Comparison of ENCODE assay signal across 2 cellular contexts in the genomic region with DNA sequence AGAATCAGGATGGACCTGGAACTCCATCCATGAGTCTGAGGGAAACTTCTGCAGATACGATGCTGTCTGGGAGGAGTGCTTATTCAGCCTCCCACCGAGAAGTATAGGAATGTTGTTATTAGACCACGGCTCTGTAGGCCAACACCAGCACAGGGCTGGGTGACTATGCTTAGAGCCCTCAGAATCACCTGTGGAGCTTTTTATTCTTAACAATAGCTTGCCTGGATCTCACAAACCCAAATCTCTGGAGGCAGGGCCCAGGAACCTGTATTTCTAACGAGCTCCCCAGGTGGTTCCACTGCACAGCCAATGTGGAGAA.
TF ChIP-seq lines count a peak whose summit lies in the region.

No MANE protein-coding gene starts in this region.

TF ChIP-seq in SK-N-SH, 30 proteins besides CTCF, POLR2A, EP300 and RAD21 (continued from another document):
- TF ChIP-seq FOSL2 (IDR thresholded peaks at IDR 0.05; ENCODE audit: borderline replicate concordance, low read depth): no peak
- TF ChIP-seq TCF12 (IDR thresholded peaks at IDR 0.05): no peak
- TF ChIP-seq FOXM1 (IDR thresholded peaks at IDR 0.05; ENCODE audit: low read depth): no peak
- TF ChIP-seq MEF2A (IDR thresholded peaks at IDR 0.05; ENCODE audit: borderline replicate concordance, low read depth): no peak
- TF ChIP-seq SMC3 (IDR thresholded peaks at IDR 0.05; ENCODE audit: low read depth, low read length): no peak
- TF ChIP-seq, protein P1, sequence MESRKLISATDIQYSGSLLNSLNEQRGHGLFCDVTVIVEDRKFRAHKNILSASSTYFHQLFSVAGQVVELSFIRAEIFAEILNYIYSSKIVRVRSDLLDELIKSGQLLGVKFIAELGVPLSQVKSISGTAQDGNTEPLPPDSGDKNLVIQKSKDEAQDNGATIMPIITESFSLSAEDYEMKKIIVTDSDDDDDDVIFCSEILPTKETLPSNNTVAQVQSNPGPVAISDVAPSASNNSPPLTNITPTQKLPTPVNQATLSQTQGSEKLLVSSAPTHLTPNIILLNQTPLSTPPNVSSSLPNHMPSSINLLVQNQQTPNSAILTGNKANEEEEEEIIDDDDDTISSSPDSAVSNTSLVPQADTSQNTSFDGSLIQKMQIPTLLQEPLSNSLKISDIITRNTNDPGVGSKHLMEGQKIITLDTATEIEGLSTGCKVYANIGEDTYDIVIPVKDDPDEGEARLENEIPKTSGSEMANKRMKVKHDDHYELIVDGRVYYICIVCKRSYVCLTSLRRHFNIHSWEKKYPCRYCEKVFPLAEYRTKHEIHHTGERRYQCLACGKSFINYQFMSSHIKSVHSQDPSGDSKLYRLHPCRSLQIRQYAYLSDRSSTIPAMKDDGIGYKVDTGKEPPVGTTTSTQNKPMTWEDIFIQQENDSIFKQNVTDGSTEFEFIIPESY (IDR thresholded peaks at IDR 0.05; ENCODE audit: borderline replicate concordance, low read depth): no peak
- no peak for TF ChIP-seq GABPA (IDR thresholded peaks at IDR 0.05; ENCODE audit: low read depth)
- TF ChIP-seq MXI1 (IDR thresholded peaks at IDR 0.05; ENCODE audit: low read depth, low read length): no peak
- no peak for TF ChIP-seq POLR2AphosphoS5 (IDR thresholded peaks at IDR 0.05; ENCODE audit: low read depth, low read length)

TF ChIP-seq in SK-N-SH treated with all-trans-retinoic acid at 6 μM for 48 hours, 23 proteins besides CTCF, POLR2A, EP300 and RAD21 (continued from another document):
- TF ChIP-seq CSDC2 (CRISPR knock-in tag; IDR thresholded peaks at IDR 0.05) (no peak), ESRRG (CRISPR knock-in tag; IDR thresholded peaks at IDR 0.05) (no peak), TOX (CRISPR knock-in tag; IDR thresholded peaks at IDR 0.05; ENCODE audit: borderline replicate concordance) (no peak), ZFP30 (CRISPR knock-in tag; IDR thresholded peaks at IDR 0.05) (no peak), PPARA (CRISPR knock-in tag; IDR thresholded peaks at IDR 0.05; ENCODE audit: borderline replicate concordance) (no peak), ZFP3 (CRISPR knock-in tag; IDR thresholded peaks at IDR 0.05) (no peak)
- TF ChIP-seq, protein P2, sequence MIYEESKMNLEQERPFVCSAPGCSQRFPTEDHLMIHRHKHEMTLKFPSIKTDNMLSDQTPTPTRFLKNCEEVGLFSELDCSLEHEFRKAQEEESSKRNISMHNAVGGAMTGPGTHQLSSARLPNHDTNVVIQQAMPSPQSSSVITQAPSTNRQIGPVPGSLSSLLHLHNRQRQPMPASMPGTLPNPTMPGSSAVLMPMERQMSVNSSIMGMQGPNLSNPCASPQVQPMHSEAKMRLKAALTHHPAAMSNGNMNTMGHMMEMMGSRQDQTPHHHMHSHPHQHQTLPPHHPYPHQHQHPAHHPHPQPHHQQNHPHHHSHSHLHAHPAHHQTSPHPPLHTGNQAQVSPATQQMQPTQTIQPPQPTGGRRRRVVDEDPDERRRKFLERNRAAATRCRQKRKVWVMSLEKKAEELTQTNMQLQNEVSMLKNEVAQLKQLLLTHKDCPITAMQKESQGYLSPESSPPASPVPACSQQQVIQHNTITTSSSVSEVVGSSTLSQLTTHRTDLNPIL (CRISPR knock-in tag; IDR thresholded peaks at IDR 0.05; ENCODE audit: low read depth): no peak
- TF ChIP-seq, protein P3, sequence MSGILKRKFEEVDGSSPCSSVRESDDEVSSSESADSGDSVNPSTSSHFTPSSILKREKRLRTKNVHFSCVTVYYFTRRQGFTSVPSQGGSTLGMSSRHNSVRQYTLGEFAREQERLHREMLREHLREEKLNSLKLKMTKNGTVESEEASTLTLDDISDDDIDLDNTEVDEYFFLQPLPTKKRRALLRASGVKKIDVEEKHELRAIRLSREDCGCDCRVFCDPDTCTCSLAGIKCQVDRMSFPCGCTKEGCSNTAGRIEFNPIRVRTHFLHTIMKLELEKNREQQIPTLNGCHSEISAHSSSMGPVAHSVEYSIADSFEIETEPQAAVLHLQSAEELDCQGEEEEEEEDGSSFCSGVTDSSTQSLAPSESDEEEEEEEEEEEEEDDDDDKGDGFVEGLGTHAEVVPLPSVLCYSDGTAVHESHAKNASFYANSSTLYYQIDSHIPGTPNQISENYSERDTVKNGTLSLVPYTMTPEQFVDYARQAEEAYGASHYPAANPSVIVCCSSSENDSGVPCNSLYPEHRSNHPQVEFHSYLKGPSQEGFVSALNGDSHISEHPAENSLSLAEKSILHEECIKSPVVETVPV (CRISPR knock-in tag; IDR thresholded peaks at IDR 0.05): no peak
